Comparison of ENCODE assay signal across 7 cellular contexts in the genomic region with DNA sequence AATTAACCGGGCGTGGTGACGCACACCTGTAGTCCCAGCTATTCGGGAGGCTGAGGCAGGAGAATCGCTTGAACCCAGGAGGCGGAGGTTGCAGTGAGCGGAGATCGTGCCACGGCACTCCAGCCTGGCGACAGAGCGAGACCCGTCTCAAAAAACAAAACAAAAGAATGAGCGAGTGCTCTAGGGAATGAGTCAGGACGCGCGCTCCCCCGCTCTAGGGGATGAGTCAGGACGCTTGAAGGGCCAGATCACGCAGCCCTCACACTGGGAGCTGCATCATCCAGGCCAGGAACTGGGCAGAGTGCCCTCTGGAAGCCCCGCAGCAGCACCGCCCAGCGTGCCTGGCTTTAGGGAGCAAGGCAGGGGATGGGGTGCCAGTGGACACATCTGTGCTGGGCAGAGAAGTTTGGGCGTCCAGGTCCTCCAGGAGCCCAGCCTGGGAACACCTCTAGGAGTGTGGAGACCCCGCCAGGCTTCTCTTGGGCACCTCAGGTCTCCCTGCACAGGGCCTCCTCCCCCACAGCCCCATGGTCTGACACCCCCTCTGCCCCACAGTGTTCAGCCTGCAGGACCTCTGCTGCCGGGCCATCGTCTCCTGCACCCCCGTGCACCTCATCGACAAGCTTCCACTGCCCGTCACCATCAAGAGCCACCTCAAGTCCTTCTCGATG. TPM values are rescaled to one million over a fixed set of nuclear protein-coding genes. Genes with fewer than 3 reads are reported as not detected.
DNase-seq lines count a peak whose midpoint lies in the region; ATAC-seq and TF ChIP-seq lines count a peak whose summit lies in the region.
"Had no signal": no experiment of that assay in that cellular context is flagged by ENCODE, and none has a peak within 500 bp of the region (broad histone marks: within the 10 kb centered on the region; RNA-seq: fewer than 3 reads in every experiment).

No MANE protein-coding gene starts in this region.

- DNase-seq in ACHN = peak; percentile 99
- peak; percentile 96 for DNase-seq in NCI-H226
- peak; percentile 42 for DNase-seq in glomerular endothelial cell (ENCODE audit: extremely low read depth, low read depth, low spot score)
- no peak for DNase-seq in GM13976 (ENCODE audit: low spot score)
- DNase-seq: OCI-M1 had no signal

- TF ChIP-seq CTCF in GM13976 (IDR thresholded peaks at IDR 0.05; ENCODE audit: borderline replicate concordance, control extremely low read depth, extremely low read depth, insufficient read depth, missing control alignments) = no peak

- ATAC-seq in HG03342 (IDR thresholded peaks at IDR 0.05; ENCODE audit: unreplicated experiment) (no peak), HG03097 (IDR thresholded peaks at IDR 0.05; ENCODE audit: low FRiP score, unreplicated experiment) (no peak)

- in situ Hi-C loops in ACHN (cut with HindIII; ENCODE audit: low pct_ligation_motif_present, low pct_unique_long_range_greater_than_20kb, low sequenced_read_pairs) (no loop called here), GM13976 (cut with MboI; ENCODE audit: low sequenced_read_pairs, unreplicated experiment) (no loop called here)

RNA-seq across cellular contexts. Expression of a gene that starts 3.9 kb away (rescaled TPM):
- total RNA-seq in glomerular endothelial cell = 0.06 TPM in 1 of 2 replicates, not detected in the other

RNA-seq across cellular contexts. Expression of a gene that starts 9.2 kb away (rescaled TPM):
- total RNA-seq in glomerular endothelial cell = 163 and 315 TPM in 2 replicates

RNA-seq across cellular contexts. Expression of a gene that starts 14.7 kb away (rescaled TPM):
- 24.1 and 25.7 TPM in 2 replicates for total RNA-seq in glomerular endothelial cell

RNA-seq across cellular contexts. Expression of a gene that starts 22.2 kb away (rescaled TPM):
- 17.4 and 21.2 TPM in 2 replicates for total RNA-seq in glomerular endothelial cell

RNA-seq across cellular contexts. Expression of a gene that starts 37.1 kb away (rescaled TPM):
- total RNA-seq in glomerular endothelial cell = 17.6 and 25.1 TPM in 2 replicates
